23 cellular contexts compared by ENCODE assay signal in the genomic region with DNA sequence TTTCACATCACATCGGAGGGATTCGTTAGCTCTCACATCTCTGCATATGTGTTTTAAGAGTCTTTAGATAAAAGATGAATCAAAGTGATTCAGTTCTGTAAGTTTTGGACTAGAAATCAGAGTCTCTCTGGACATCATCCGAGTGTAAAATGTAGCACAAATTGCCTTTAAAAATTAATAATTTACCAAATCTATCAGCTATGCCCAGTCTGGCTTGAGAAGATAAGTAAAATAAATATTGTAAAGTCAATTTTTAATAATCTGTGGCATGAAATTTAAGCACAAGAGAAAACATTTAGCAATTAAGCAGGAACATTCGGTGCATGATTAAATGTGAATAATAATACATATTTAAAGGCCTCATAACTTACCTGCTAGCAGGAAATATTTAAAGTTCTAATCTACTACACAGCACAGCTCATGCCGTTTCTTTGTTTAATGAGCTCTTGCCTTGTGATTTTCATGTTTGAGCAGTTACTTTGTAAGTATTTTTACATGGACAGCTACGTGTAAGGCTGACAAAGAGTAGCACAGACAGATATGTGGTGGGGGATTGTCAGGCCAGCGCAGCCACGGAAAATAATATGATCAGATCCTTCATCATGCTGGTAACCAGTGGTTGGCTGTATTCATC.
DNase-seq lines count a peak whose midpoint lies in the region; ATAC-seq, FAIRE-seq and TF ChIP-seq lines count a peak whose summit lies in the region.
"Had no signal": no experiment of that assay in that cellular context is flagged by ENCODE, and none has a peak within 500 bp of the region (broad histone marks: within the 10 kb centered on the region; RNA-seq: fewer than 3 reads in every experiment).

No MANE protein-coding gene starts in this region.

- H3K4me1 ChIP-seq in astrocyte (ENCODE audit: insufficient read depth, low read length), result no peaks in the 10 kb centered on the region
- H3K4me1 ChIP-seq: A549 had no signal

- no peak for FAIRE-seq in astrocyte (lab: Jason Lieb, UNC)
- FAIRE-seq: A549, bronchial epithelial cell, HTR-8/SVneo, islet of Langerhans had no signal

- no peak overlapping the region for H3K9ac ChIP-seq in astrocyte (ENCODE audit: low read length)

- H3K9me3 ChIP-seq in astrocyte (ENCODE audit: insufficient read depth, low read depth, low read length), result peaks cover 5% of the 10 kb centered on the region
- H3K9me3 ChIP-seq: A549, upper lobe of left lung had no signal

- H4K20me1 ChIP-seq in astrocyte (ENCODE audit: insufficient read depth, low read length), result no peaks in the 10 kb centered on the region

- H3K4me2 ChIP-seq in astrocyte (ENCODE audit: low read length), result no peak overlapping the region

- H3K27ac ChIP-seq in astrocyte (ENCODE audit: low read depth, low read length), result no peak overlapping the region
- H3K27ac ChIP-seq: A549, upper lobe of left lung, WERI-Rb-1 had no signal

- peaks cover 0 to 3% of the 10 kb centered on the region in 2 donors for H3K9me3 Mint-ChIP-seq in activated T-cell treated with anti-CD3 and anti-CD28 coated beads, Interleukin-2, amount 50 U/mL, for 72 hours
- H3K9me3 Mint-ChIP-seq in astrocyte (ENCODE audit: unreplicated experiment), result peaks cover 3% of the 10 kb centered on the region
- peaks cover 4% of the 10 kb centered on the region for H3K9me3 Mint-ChIP-seq in memory B cell
- peaks cover 0 to 2% of the 10 kb centered on the region in 2 donors for H3K9me3 Mint-ChIP-seq in stimulated activated naive B cell treated with anti-CD40 and anti-IgM and Interleukin-4, amounts not matched to agents 10 μg/mL and 1 μg/mL and 100 μg/mL, for 72 hours
- H3K9me3 Mint-ChIP-seq: activated CD8-positive, alpha-beta T cell treated with anti-CD3 and anti-CD28 coated beads for 36 hours; activated T-cell treated with anti-CD3 and anti-CD28 coated beads, Interleukin-2, amount 50 U/mL, for 4 hours; naive thymus-derived CD8-positive, alpha-beta T cell had no signal

- no peak for ATAC-seq in activated T-cell treated with anti-CD3 and anti-CD28 coated beads, Interleukin-2, amount 50 U/mL, for 72 hours (replicated peaks in 1 of 2)
- no peak for ATAC-seq in memory B cell (ENCODE audit: low read depth)
- no peak for ATAC-seq in stimulated activated naive B cell treated with anti-CD40 and anti-IgM and Interleukin-4, amounts not matched to agents 10 μg/mL and 1 μg/mL and 100 μg/mL, for 72 hours (replicated peaks)
- no peak for ATAC-seq in activated CD4-positive, CD25-positive, alpha-beta regulatory T cell treated with anti-CD3 and anti-CD28 coated beads, Interleukin-2, amount 50 U/mL, for 24 hours

- H3K36me3 ChIP-seq in astrocyte (ENCODE audit: insufficient read depth, low read length), result no peaks in the 10 kb centered on the region
- H3K36me3 ChIP-seq: upper lobe of left lung, WERI-Rb-1 had no signal

- no peak overlapping the region for H3K27ac Mint-ChIP-seq in activated T-cell treated with anti-CD3 and anti-CD28 coated beads, Interleukin-2, amount 50 U/mL, for 72 hours
- no peak overlapping the region for H3K27ac Mint-ChIP-seq in astrocyte (ENCODE audit: unreplicated experiment)
- H3K27ac Mint-ChIP-seq in memory B cell, result no peak overlapping the region
- no peak overlapping the region for H3K27ac Mint-ChIP-seq in stimulated activated naive B cell treated with anti-CD40 and anti-IgM and Interleukin-4, amounts not matched to agents 10 μg/mL and 1 μg/mL and 100 μg/mL, for 72 hours
- H3K27ac Mint-ChIP-seq: activated CD8-positive, alpha-beta T cell treated with anti-CD3 and anti-CD28 coated beads for 36 hours; activated naive CD8-positive, alpha-beta T cell treated with anti-CD3 and anti-CD28 coated beads, Interleukin-2, amount 10 ng/mL, durations not matched to agents 7 days and 5 days; CD14-positive monocyte had no signal

- no peak overlapping the region for H2AFZ ChIP-seq in astrocyte (ENCODE audit: low read depth, low read length)

- H3K4me3 ChIP-seq in astrocyte (ENCODE audit: insufficient read depth, low read depth, low read length), result no peak overlapping the region
- H3K4me3 ChIP-seq: A549 had no signal

- no peaks in the 10 kb centered on the region for H3K79me2 ChIP-seq in astrocyte (ENCODE audit: insufficient read depth, low read length)

- peaks cover 3% of the 10 kb centered on the region for H3K27me3 ChIP-seq in astrocyte (ENCODE audit: insufficient read depth, low read length)
- H3K27me3 ChIP-seq: upper lobe of left lung had no signal

- H3K4me3 Mint-ChIP-seq in activated T-cell treated with anti-CD3 and anti-CD28 coated beads, Interleukin-2, amount 50 U/mL, for 72 hours, result peak overlapping the region; percentile 42 to 58
- H3K4me3 Mint-ChIP-seq in astrocyte (ENCODE audit: unreplicated experiment), result peak overlapping the region; percentile 84
- H3K4me3 Mint-ChIP-seq in memory B cell, result peak overlapping the region; percentile 53
- H3K4me3 Mint-ChIP-seq in stimulated activated naive B cell treated with anti-CD40 and anti-IgM and Interleukin-4, amounts not matched to agents 10 μg/mL and 1 μg/mL and 100 μg/mL, for 72 hours, result peak overlapping the region; percentile 11 to 49

- peaks cover 46% of the 10 kb centered on the region for H3K27me3 Mint-ChIP-seq in activated T-cell treated with anti-CD3 and anti-CD28 coated beads, Interleukin-2, amount 50 U/mL, for 72 hours (ENCODE audit: low read depth)
- H3K27me3 Mint-ChIP-seq in astrocyte (ENCODE audit: low read depth, unreplicated experiment) (peaks cover 35% of the 10 kb centered on the region), memory B cell (peaks cover 7% of the 10 kb centered on the region)
- peaks cover 29 to 32% of the 10 kb centered on the region in 2 donors for H3K27me3 Mint-ChIP-seq in stimulated activated naive B cell treated with anti-CD40 and anti-IgM and Interleukin-4, amounts not matched to agents 10 μg/mL and 1 μg/mL and 100 μg/mL, for 72 hours

- peaks cover 6% of the 10 kb centered on the region for H3K4me1 Mint-ChIP-seq in activated T-cell treated with anti-CD3 and anti-CD28 coated beads, Interleukin-2, amount 50 U/mL, for 72 hours (ENCODE audit: low read depth)
- no peaks in the 10 kb centered on the region for H3K4me1 Mint-ChIP-seq in astrocyte (ENCODE audit: low read depth, unreplicated experiment)
- peaks cover 39% of the 10 kb centered on the region for H3K4me1 Mint-ChIP-seq in memory B cell
- peaks cover 40 to 42% of the 10 kb centered on the region in 2 donors for H3K4me1 Mint-ChIP-seq in stimulated activated naive B cell treated with anti-CD40 and anti-IgM and Interleukin-4, amounts not matched to agents 10 μg/mL and 1 μg/mL and 100 μg/mL, for 72 hours

- DNase-seq in activated T-cell treated with anti-CD3 and anti-CD28 coated beads, Interleukin-2, amount 50 U/mL, for 72 hours, result no peak
- DNase-seq in activated T-cell treated with anti-CD3 and anti-CD28 coated beads, Interleukin-2, amount 50 U/mL, for 1 hour, result no peak
- DNase-seq in astrocyte (ENCODE audit: low read depth) (no peak), memory B cell (ENCODE audit: low spot score in 2 of 2) (no peak), glomerular visceral epithelial cell (ENCODE audit: extremely low spot score) (no peak), NCI-H128 (lab: John Stamatoyannopoulos, UW; ENCODE audit: unreplicated experiment) (no peak)
- DNase-seq in stimulated activated naive B cell treated with anti-CD40 and anti-IgM and Interleukin-4, amounts not matched to agents 10 μg/mL and 1 μg/mL and 100 μg/mL, for 72 hours, result no peak
- DNase-seq: activated CD8-positive, alpha-beta T cell treated with anti-CD3 and anti-CD28 coated beads for 36 hours; activated naive CD8-positive, alpha-beta T cell treated with anti-CD3 and anti-CD28 coated beads, Interleukin-2, amount 10 ng/mL, durations not matched to agents 7 days and 5 days; activated T-cell treated with anti-CD3 and anti-CD28 coated beads, Interleukin-2, amount 50 U/mL, for 4 hours; naive thymus-derived CD8-positive, alpha-beta T cell; NCI-H2029; OCI-M1; stimulated activated CD4-positive, alpha-beta T cell treated with anti-CD3 and anti-CD28 coated beads, Interleukin-15, amount 100 ng/mL, for 24 hours; T-helper 1 cell; upper lobe of left lung; WERI-Rb-1 had no signal

- no peak for TF ChIP-seq CTCF in astrocyte (IDR thresholded peaks at IDR 0.05; ENCODE audit: insufficient read depth, low read depth, low read length)

- H3K36me3 Mint-ChIP-seq in activated T-cell treated with anti-CD3 and anti-CD28 coated beads, Interleukin-2, amount 50 U/mL, for 72 hours (ENCODE audit: insufficient read depth in 2 of 2), result no peaks in the 10 kb centered on the region
- H3K36me3 Mint-ChIP-seq in astrocyte (ENCODE audit: low read depth, unreplicated experiment) (no peaks in the 10 kb centered on the region), memory B cell (no peaks in the 10 kb centered on the region)
- H3K36me3 Mint-ChIP-seq in stimulated activated naive B cell treated with anti-CD40 and anti-IgM and Interleukin-4, amounts not matched to agents 10 μg/mL and 1 μg/mL and 100 μg/mL, for 72 hours, result no peaks in the 10 kb centered on the region
- H3K36me3 Mint-ChIP-seq: activated naive CD8-positive, alpha-beta T cell treated with anti-CD3 and anti-CD28 coated beads, Interleukin-2, amount 10 ng/mL, durations not matched to agents 7 days and 5 days; CD14-positive monocyte; naive thymus-derived CD8-positive, alpha-beta T cell had no signal

Comparison
In these comparisons a context has a peak if more than half of its experiments do, and no peak if none do; other contexts are left out.
1. H3K4me3 Mint-ChIP-seq: peak in every context shown above with its lines; median percentile 84 in astrocyte; 53 in memory B cell; 50 in activated T-cell treated with anti-CD3 and anti-CD28 coated beads, Interleukin-2, amount 50 U/mL, for 72 hours; 30 in stimulated activated naive B cell treated with anti-CD40 and anti-IgM and Interleukin-4, amounts not matched to agents 10 μg/mL and 1 μg/mL and 100 μg/mL, for 72 hours.